In the genomic region with DNA sequence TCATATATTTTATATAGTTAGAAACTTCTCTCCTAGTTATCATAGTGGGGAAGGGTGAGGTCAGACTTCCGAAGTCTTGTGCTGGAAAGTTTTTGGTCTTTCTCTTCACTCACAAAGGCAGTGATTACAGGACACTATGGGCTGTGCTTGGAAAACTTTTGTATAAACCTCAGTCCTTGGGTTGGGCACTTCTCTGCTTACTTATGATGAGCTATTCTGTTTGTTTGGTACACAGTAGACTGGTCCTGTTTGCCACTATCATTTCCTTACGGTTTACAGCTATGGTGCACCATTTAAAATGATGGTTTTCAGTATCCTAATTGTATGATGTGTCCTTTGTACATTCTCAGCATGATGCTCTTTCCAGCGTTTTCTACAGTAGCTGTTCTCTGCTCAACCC, we compare ENCODE assay signal across 1 cellular context.
TF ChIP-seq lines count a peak whose summit lies in the region.

No MANE protein-coding gene starts in this region.

TF ChIP-seq in GM12878, 131 proteins besides CTCF, POLR2A, EP300 and RAD21 (continued from another document):
- TF ChIP-seq, protein P1, sequence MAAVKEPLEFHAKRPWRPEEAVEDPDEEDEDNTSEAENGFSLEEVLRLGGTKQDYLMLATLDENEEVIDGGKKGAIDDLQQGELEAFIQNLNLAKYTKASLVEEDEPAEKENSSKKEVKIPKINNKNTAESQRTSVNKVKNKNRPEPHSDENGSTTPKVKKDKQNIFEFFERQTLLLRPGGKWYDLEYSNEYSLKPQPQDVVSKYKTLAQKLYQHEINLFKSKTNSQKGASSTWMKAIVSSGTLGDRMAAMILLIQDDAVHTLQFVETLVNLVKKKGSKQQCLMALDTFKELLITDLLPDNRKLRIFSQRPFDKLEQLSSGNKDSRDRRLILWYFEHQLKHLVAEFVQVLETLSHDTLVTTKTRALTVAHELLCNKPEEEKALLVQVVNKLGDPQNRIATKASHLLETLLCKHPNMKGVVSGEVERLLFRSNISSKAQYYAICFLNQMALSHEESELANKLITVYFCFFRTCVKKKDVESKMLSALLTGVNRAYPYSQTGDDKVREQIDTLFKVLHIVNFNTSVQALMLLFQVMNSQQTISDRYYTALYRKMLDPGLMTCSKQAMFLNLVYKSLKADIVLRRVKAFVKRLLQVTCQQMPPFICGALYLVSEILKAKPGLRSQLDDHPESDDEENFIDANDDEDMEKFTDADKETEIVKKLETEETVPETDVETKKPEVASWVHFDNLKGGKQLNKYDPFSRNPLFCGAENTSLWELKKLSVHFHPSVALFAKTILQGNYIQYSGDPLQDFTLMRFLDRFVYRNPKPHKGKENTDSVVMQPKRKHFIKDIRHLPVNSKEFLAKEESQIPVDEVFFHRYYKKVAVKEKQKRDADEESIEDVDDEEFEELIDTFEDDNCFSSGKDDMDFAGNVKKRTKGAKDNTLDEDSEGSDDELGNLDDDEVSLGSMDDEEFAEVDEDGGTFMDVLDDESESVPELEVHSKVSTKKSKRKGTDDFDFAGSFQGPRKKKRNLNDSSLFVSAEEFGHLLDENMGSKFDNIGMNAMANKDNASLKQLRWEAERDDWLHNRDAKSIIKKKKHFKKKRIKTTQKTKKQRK (IDR thresholded peaks at IDR 0.05; ENCODE audit: low read depth, low read length), result no peak
- TF ChIP-seq FOXK2 (IDR thresholded peaks at IDR 0.05) (no peak), BCL11A (IDR thresholded peaks at IDR 0.05; ENCODE audit: low read depth, low read length) (no peak), ZBED1 (IDR thresholded peaks at IDR 0.05; ENCODE audit: borderline replicate concordance) (no peak)
- TF ChIP-seq, protein P2, sequence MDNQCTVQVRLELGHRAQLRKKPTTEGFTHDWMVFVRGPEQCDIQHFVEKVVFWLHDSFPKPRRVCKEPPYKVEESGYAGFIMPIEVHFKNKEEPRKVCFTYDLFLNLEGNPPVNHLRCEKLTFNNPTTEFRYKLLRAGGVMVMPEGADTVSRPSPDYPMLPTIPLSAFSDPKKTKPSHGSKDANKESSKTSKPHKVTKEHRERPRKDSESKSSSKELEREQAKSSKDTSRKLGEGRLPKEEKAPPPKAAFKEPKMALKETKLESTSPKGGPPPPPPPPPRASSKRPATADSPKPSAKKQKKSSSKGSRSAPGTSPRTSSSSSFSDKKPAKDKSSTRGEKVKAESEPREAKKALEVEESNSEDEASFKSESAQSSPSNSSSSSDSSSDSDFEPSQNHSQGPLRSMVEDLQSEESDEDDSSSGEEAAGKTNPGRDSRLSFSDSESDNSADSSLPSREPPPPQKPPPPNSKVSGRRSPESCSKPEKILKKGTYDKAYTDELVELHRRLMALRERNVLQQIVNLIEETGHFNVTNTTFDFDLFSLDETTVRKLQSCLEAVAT (IDR thresholded peaks at IDR 0.05), result no peak
- TF ChIP-seq, protein P3, sequence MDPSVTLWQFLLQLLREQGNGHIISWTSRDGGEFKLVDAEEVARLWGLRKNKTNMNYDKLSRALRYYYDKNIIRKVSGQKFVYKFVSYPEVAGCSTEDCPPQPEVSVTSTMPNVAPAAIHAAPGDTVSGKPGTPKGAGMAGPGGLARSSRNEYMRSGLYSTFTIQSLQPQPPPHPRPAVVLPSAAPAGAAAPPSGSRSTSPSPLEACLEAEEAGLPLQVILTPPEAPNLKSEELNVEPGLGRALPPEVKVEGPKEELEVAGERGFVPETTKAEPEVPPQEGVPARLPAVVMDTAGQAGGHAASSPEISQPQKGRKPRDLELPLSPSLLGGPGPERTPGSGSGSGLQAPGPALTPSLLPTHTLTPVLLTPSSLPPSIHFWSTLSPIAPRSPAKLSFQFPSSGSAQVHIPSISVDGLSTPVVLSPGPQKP (IDR thresholded peaks at IDR 0.05; ENCODE audit: low read depth, low read length), result no peak
